ENCODE assay signal across 33 cellular contexts in genomic region chr3:64297563-64297962, GRCh38.
"Had no signal": no experiment of that assay in that cellular context is flagged by ENCODE, and none has a peak within 500 bp of the region (broad histone marks: within the 10 kb centered on the region; RNA-seq: fewer than 3 reads in every experiment).

No MANE protein-coding gene starts in this region.

- H3K4me3 ChIP-seq: adrenal gland, ascending aorta, body of pancreas, breast epithelium, cardiac muscle cell had no signal

- FAIRE-seq: astrocyte, bronchial epithelial cell had no signal

- H3K4me1 ChIP-seq: adrenal gland, body of pancreas, breast epithelium had no signal

- ATAC-seq: activated naive CD4-positive, alpha-beta T cell treated with anti-CD3 and anti-CD28 coated beads, Interleukin-2, amount 50 U/mL, for 72 hours; activated naive CD8-positive, alpha-beta T cell treated with anti-CD3 and anti-CD28 coated beads, Interleukin-2, amount 50 U/mL, for 24 hours; activated T-cell treated with anti-CD3 and anti-CD28 coated beads, Interleukin-2, amount 50 U/mL, for 4 hours; activated T-cell treated with anti-CD3 and anti-CD28 coated beads, Interleukin-2, amount 50 U/mL, for 72 hours; activated T-helper 17 cell treated with anti-CD3 and anti-CD28 coated beads, Interleukin-2, amount 50 U/mL, for 72 hours; body of pancreas had no signal

- H3K27me3 ChIP-seq: adrenal gland, ascending aorta, body of pancreas, brain microvascular endothelial cell, breast epithelium, cardiac muscle cell had no signal

- H3K36me3 ChIP-seq: adrenal gland, ascending aorta, brain microvascular endothelial cell, breast epithelium, cardiac muscle cell had no signal

- DNase-seq: activated effector memory CD4-positive, alpha-beta T cell treated with anti-CD3 and anti-CD28 coated beads, Interleukin-2, amount 50 U/mL, for 16 hours; activated effector memory CD4-positive, alpha-beta T cell treated with Interleukin-2 at 50 U/mL for 16 hours; activated gamma-delta T cell; activated gamma-delta T cell treated with Interleukin-2 at 50 U/mL for 16 hours; activated naive CD4-positive, alpha-beta T cell; activated naive CD4-positive, alpha-beta T cell treated with anti-CD3 and anti-CD28 coated beads for 36 hours; activated naive CD4-positive, alpha-beta T cell treated with anti-CD3 and anti-CD28 coated beads, Interleukin-2, amount 10 ng/mL, durations not matched to agents 7 days and 5 days; activated naive CD4-positive, alpha-beta T cell treated with anti-CD3 and anti-CD28 coated beads, Interleukin-2, amount 50 U/mL, for 16 hours; activated naive CD4-positive, alpha-beta T cell treated with Interleukin-2 at 50 U/mL for 16 hours; activated naive CD8-positive, alpha-beta T cell treated with anti-CD3 and anti-CD28 coated beads for 36 hours; activated naive CD8-positive, alpha-beta T cell treated with anti-CD3 and anti-CD28 coated beads, Interleukin-2, amount 10 ng/mL, durations not matched to agents 7 days and 5 days; activated naive CD8-positive, alpha-beta T cell treated with anti-CD3 and anti-CD28 coated beads, Interleukin-2, amount 50 U/mL, for 24 hours; activated T-cell treated with anti-CD3 and anti-CD28 coated beads, Interleukin-2, amount 50 U/mL, for 1 hour; activated T-cell treated with anti-CD3 and anti-CD28 coated beads, Interleukin-2, amount 50 U/mL, for 24 hours; activated T-cell treated with anti-CD3 and anti-CD28 coated beads, Interleukin-2, amount 50 U/mL, for 4 hours; activated T-cell treated with anti-CD3 and anti-CD28 coated beads, Interleukin-2, amount 50 U/mL, for 48 hours; activated T-cell treated with anti-CD3 and anti-CD28 coated beads, Interleukin-2, amount 50 U/mL, for 72 hours; adrenal gland; amniotic stem cell; amygdala; anterior cingulate cortex; aorta; body of pancreas; brain microvascular endothelial cell; caudate nucleus; cerebellar nuclear complex had no signal

- H3K9me3 ChIP-seq: adrenal gland, ascending aorta, body of pancreas had no signal

- H3K27ac ChIP-seq: adrenal gland, ascending aorta, body of pancreas, brain microvascular endothelial cell, breast epithelium, cardiac muscle cell had no signal
